1 cellular context compared by ENCODE assay signal in the genomic region with DNA sequence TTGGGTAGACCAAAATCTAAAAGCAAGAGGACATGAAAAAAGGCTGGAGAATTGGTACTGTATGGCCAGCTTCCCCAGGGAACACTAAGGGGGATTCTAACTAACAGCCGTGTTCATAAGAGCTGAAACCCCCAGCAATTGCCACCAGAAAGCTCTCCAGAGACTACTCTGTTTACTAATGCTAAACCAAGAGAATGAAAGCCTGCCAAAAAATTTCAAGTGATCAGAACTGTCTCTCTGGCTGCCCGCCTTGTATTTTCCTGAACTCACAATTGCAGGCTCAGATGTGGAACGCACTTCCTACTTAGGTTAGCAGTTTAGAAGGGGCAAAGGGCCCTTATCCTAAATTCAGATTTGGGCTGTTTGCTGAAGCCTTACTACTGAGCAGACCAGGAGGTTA.
TF ChIP-seq lines count a peak whose summit lies in the region.

No MANE protein-coding gene starts in this region.

TF ChIP-seq in GM23338, 12 proteins besides CTCF, POLR2A, EP300 and RAD21 (continued from another document):
- TF ChIP-seq, protein P1, sequence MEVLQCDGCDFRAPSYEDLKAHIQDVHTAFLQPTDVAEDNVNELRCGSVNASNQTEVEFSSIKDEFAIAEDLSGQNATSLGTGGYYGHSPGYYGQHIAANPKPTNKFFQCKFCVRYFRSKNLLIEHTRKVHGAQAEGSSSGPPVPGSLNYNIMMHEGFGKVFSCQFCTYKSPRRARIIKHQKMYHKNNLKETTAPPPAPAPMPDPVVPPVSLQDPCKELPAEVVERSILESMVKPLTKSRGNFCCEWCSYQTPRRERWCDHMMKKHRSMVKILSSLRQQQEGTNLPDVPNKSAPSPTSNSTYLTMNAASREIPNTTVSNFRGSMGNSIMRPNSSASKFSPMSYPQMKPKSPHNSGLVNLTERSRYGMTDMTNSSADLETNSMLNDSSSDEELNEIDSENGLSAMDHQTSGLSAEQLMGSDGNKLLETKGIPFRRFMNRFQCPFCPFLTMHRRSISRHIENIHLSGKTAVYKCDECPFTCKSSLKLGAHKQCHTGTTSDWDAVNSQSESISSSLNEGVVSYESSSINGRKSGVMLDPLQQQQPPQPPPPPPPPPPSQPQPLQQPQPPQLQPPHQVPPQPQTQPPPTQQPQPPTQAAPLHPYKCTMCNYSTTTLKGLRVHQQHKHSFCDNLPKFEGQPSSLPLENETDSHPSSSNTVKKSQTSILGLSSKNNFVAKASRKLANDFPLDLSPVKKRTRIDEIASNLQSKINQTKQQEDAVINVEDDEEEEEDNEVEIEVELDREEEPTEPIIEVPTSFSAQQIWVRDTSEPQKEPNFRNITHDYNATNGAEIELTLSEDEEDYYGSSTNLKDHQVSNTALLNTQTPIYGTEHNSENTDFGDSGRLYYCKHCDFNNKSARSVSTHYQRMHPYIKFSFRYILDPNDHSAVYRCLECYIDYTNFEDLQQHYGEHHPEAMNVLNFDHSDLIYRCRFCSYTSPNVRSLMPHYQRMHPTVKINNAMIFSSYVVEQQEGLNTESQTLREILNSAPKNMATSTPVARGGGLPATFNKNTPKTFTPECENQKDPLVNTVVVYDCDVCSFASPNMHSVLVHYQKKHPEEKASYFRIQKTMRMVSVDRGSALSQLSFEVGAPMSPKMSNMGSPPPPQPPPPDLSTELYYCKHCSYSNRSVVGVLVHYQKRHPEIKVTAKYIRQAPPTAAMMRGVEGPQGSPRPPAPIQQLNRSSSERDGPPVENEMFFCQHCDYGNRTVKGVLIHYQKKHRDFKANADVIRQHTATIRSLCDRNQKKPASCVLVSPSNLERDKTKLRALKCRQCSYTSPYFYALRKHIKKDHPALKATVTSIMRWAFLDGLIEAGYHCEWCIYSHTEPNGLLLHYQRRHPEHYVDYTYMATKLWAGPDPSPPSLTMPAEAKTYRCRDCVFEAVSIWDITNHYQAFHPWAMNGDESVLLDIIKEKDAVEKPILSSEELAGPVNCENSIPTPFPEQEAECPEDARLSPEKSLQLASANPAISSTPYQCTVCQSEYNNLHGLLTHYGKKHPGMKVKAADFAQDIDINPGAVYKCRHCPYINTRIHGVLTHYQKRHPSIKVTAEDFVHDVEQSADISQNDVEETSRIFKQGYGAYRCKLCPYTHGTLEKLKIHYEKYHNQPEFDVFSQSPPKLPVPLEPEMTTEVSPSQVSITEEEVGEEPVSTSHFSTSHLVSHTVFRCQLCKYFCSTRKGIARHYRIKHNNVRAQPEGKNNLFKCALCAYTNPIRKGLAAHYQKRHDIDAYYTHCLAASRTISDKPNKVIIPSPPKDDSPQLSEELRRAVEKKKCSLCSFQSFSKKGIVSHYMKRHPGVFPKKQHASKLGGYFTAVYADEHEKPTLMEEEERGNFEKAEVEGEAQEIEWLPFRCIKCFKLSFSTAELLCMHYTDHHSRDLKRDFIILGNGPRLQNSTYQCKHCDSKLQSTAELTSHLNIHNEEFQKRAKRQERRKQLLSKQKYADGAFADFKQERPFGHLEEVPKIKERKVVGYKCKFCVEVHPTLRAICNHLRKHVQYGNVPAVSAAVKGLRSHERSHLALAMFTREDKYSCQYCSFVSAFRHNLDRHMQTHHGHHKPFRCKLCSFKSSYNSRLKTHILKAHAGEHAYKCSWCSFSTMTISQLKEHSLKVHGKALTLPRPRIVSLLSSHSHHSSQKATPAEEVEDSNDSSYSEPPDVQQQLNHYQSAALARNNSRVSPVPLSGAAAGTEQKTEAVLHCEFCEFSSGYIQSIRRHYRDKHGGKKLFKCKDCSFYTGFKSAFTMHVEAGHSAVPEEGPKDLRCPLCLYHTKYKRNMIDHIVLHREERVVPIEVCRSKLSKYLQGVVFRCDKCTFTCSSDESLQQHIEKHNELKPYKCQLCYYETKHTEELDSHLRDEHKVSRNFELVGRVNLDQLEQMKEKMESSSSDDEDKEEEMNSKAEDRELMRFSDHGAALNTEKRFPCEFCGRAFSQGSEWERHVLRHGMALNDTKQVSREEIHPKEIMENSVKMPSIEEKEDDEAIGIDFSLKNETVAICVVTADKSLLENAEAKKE (CRISPR knock-in tag; IDR thresholded peaks at IDR 0.05): no peak
